ENCODE assay signal across 23 cellular contexts in the genomic region with DNA sequence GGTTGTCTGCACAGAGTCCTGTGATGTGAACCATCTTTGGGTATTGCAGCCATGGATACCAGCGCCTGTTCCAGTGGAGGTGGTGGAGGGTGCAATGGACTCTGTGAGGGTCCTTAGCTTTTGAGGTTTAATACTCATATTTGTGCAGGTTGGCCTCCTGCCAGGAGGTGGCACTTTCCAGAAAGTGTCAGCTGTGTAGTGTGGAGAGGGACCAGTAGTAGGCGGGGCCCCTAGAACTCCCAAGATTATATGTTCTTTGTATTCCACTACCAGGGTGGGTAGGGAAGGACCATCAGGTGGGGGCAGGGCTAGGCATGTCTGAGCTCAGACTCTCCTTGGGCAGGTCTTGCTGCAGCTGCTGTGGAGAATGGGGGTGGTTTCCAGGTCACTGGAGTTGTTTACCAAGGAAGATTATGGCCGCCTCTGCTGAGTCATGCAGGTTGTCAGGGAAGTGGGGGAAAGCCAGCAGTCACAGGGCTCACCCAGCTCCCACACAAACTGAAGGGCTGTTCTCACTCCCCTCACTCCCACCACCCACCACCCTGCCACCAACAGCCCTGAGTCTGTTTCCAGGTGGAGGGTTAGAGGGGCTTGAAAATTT. TPM values are rescaled to one million over a fixed set of nuclear protein-coding genes. Genes with fewer than 3 reads are reported as not detected.
DNase-seq lines count a peak whose midpoint lies in the region; ATAC-seq and TF ChIP-seq lines count a peak whose summit lies in the region.
"Had no signal": no experiment of that assay in that cellular context is flagged by ENCODE, and none has a peak within 500 bp of the region (broad histone marks: within the 10 kb centered on the region; RNA-seq: fewer than 3 reads in every experiment).

No MANE protein-coding gene starts in this region.

- no peaks in the 10 kb centered on the region; the same call in 1 of the 2 replicates for H3K9me3 ChIP-seq in SJCRH30 (replicated peaks)
- peaks cover 0 to 89% (median 0%) of the 10 kb centered on the region in 3 donors for H3K9me3 ChIP-seq in gastroesophageal sphincter
- H3K9me3 ChIP-seq: testis had no signal

- no peak overlapping the region for H3K9ac ChIP-seq in KMS-11
- H3K9ac ChIP-seq: BLaER1 treated with 17β-estradiol and CSF1 and Interleukin-3, amounts not matched to agents 10 nM and 100 nM had no signal

- H3K36me3 ChIP-seq in KMS-11 (ENCODE audit: insufficient read depth): peaks cover 3% of the 10 kb centered on the region; the same call in 1 of the 2 replicates
- no peaks in the 10 kb centered on the region for H3K36me3 ChIP-seq in SJCRH30
- peaks cover 0 to 11% of the 10 kb centered on the region in 2 donors for H3K36me3 ChIP-seq in gastroesophageal sphincter
- H3K36me3 ChIP-seq: uterus had no signal

- no peaks in the 10 kb centered on the region for H3K79me2 ChIP-seq in KMS-11 (ENCODE audit: insufficient read depth, low read depth)

- H3K27me3 ChIP-seq in KMS-11 (ENCODE audit: insufficient read depth, low read depth) (no peaks in the 10 kb centered on the region), SJCRH30 (no peaks in the 10 kb centered on the region), gastroesophageal sphincter (no peaks in the 10 kb centered on the region)
- H3K27me3 ChIP-seq: BLaER1 treated with 17β-estradiol and CSF1 and Interleukin-3, amounts not matched to agents 10 nM and 100 nM; testis; uterus had no signal

- H4K20me1 ChIP-seq in KMS-11 (ENCODE audit: insufficient read depth): no peaks in the 10 kb centered on the region
- H4K20me1 ChIP-seq: BLaER1 treated with 17β-estradiol and CSF1 and Interleukin-3, amounts not matched to agents 10 nM and 100 nM had no signal

- no peak for ATAC-seq in gastroesophageal sphincter
- ATAC-seq in activated CD8-positive, alpha-beta memory T cell treated with anti-CD3 and anti-CD28 coated beads, Interleukin-2, amount 10 ng/mL, durations not matched to agents 7 days and 5 days: no peak
- ATAC-seq: activated naive CD4-positive, alpha-beta T cell treated with anti-CD3 and anti-CD28 coated beads, Interleukin-2, amount 50 U/mL, for 72 hours; naive thymus-derived CD8-positive, alpha-beta T cell; SK-N-SH treated with all-trans-retinoic acid at 6 μM for 48 hours; stimulated activated naive CD8-positive, alpha-beta T cell treated with anti-CD3 and anti-CD28 coated beads, Interleukin-15, Interleukin-2, amounts not matched to agents 100 U/mL and 50 U/mL, for 24 hours; T-helper 17 cell had no signal

- no peak overlapping the region for H3K4me3 ChIP-seq in KMS-11 (IDR thresholded peaks at IDR 0.05; ENCODE audit: insufficient read depth, low read depth, low read length)
- H3K4me3 ChIP-seq in SJCRH30: no peak overlapping the region
- H3K4me3 ChIP-seq in gastroesophageal sphincter: no peak overlapping the region
- H3K4me3 ChIP-seq: skin epidermis, testis, uterus had no signal

- H3K4me1 ChIP-seq in KMS-11 (ENCODE audit: low read depth, poor library complexity, severe bottlenecking): no peaks in the 10 kb centered on the region
- H3K4me1 ChIP-seq in SJCRH30: peaks cover 3% of the 10 kb centered on the region; the same call in 1 of the 2 replicates
- no peaks in the 10 kb centered on the region for H3K4me1 ChIP-seq in gastroesophageal sphincter
- H3K4me1 ChIP-seq: BLaER1 treated with 17β-estradiol and CSF1 and Interleukin-3, amounts not matched to agents 10 nM and 100 nM; testis; uterus had no signal

- TF ChIP-seq CTCF in KMS-11 (conservative IDR thresholded peaks at IDR 0.05; ENCODE audit: low read depth, low read length) (no peak), gastroesophageal sphincter (IDR thresholded peaks at IDR 0.05) (no peak)

- 100% methylated on average over 2 of the region's 3 CpGs; no CpG with 5 or more reads in 1 of the 2 donors for WGBS in gastroesophageal sphincter (ENCODE audit: low coverage in 1 of 2), 2 donors

- peaks cover 2% of the 10 kb centered on the region for H3K36me3 Mint-ChIP-seq in activated CD8-positive, alpha-beta memory T cell treated with anti-CD3 and anti-CD28 coated beads, Interleukin-2, amount 10 ng/mL, durations not matched to agents 7 days and 5 days

- DNase-seq in CMK (ENCODE audit: low read depth) (peak; percentile 8), SJCRH30 (peak; percentile 53 to 60), iris pigment epithelial cell (ENCODE audit: low read depth) (peak; percentile 56), iPS-NIHi11 (ENCODE audit: low spot score) (no peak), ureter (ENCODE audit: low spot score) (no peak)
- DNase-seq in activated CD8-positive, alpha-beta memory T cell treated with anti-CD3 and anti-CD28 coated beads, Interleukin-2, amount 10 ng/mL, durations not matched to agents 7 days and 5 days: no peak
- DNase-seq: activated CD4-positive, alpha-beta T cell treated with anti-CD3 and anti-CD28 coated beads for 4 hours; islet precursor cell; midbrain; naive thymus-derived CD8-positive, alpha-beta T cell; NCI-H1694 treated with DMSO at 0.1 percent for 48 hours; NCI-H526 treated with DMSO at 0.1 percent for 48 hours; stimulated activated naive CD8-positive, alpha-beta T cell treated with anti-CD3 and anti-CD28 coated beads, Interleukin-15, Interleukin-2, amounts not matched to agents 100 U/mL and 50 U/mL, for 24 hours; T-helper 17 cell; testis; uterus had no signal

- H3K4me3 Mint-ChIP-seq in activated CD8-positive, alpha-beta memory T cell treated with anti-CD3 and anti-CD28 coated beads, Interleukin-2, amount 10 ng/mL, durations not matched to agents 7 days and 5 days: no peak overlapping the region
- H3K4me3 Mint-ChIP-seq: activated T-helper 1 cell treated with anti-CD3 and anti-CD28 coated beads, Interleukin-12 subunit alpha, Interleukin-12 subunit beta, Interleukin-2, Interleukin-4 antibody, amounts not matched to agents 30 ng/mL and 10 ng/mL and 1 ng/mL, durations not matched to agents 14 hours and 24 hours and 36 hours; naive thymus-derived CD8-positive, alpha-beta T cell; T-helper 17 cell had no signal

- no peak overlapping the region for H3K4me2 ChIP-seq in KMS-11
- H3K4me2 ChIP-seq: BLaER1 treated with 17β-estradiol and CSF1 and Interleukin-3, amounts not matched to agents 10 nM and 100 nM had no signal

- peak overlapping the region; percentile 17; the same call in 1 of the 2 replicates for H2AFZ ChIP-seq in KMS-11 (ENCODE audit: low read depth)

- no peak overlapping the region for H3K27ac Mint-ChIP-seq in activated CD8-positive, alpha-beta memory T cell treated with anti-CD3 and anti-CD28 coated beads, Interleukin-2, amount 10 ng/mL, durations not matched to agents 7 days and 5 days
- H3K27ac Mint-ChIP-seq: activated T-helper 1 cell treated with anti-CD3 and anti-CD28 coated beads, Interleukin-12 subunit alpha, Interleukin-12 subunit beta, Interleukin-2, Interleukin-4 antibody, amounts not matched to agents 30 ng/mL and 10 ng/mL and 1 ng/mL, durations not matched to agents 14 hours and 24 hours and 36 hours; T-helper 17 cell had no signal

- no peaks in the 10 kb centered on the region for H3K4me1 Mint-ChIP-seq in activated CD8-positive, alpha-beta memory T cell treated with anti-CD3 and anti-CD28 coated beads, Interleukin-2, amount 10 ng/mL, durations not matched to agents 7 days and 5 days
- H3K4me1 Mint-ChIP-seq: naive thymus-derived CD8-positive, alpha-beta T cell; T-helper 17 cell had no signal

- H3K27me3 Mint-ChIP-seq in activated CD8-positive, alpha-beta memory T cell treated with anti-CD3 and anti-CD28 coated beads, Interleukin-2, amount 10 ng/mL, durations not matched to agents 7 days and 5 days: peaks cover 8% of the 10 kb centered on the region

- H3K27ac ChIP-seq in KMS-11 (no peak overlapping the region), SJCRH30 (peak overlapping the region; percentile 33; the same call in 1 of the 2 replicates), gastroesophageal sphincter (no peak overlapping the region)
- H3K27ac ChIP-seq: BLaER1 treated with 17β-estradiol and CSF1 and Interleukin-3, amounts not matched to agents 10 nM and 100 nM; skin epidermis; testis; uterus had no signal

- H3K9me3 Mint-ChIP-seq in activated CD8-positive, alpha-beta memory T cell treated with anti-CD3 and anti-CD28 coated beads, Interleukin-2, amount 10 ng/mL, durations not matched to agents 7 days and 5 days (ENCODE audit: low read depth): peaks cover 15% of the 10 kb centered on the region

- CTCF ChIA-PET in activated CD8-positive, alpha-beta memory T cell treated with anti-CD3 and anti-CD28 coated beads, Interleukin-2, amount 10 ng/mL, durations not matched to agents 7 days and 5 days (lab: Charles Lee): interaction anchor here (0.8 kb wide), 1 partner anchor 11 kb away, joined by 4 read pairs; no protein-coding TSS in a partner anchor

- no peak for TF ChIP-seq EP300 in gastroesophageal sphincter (IDR thresholded peaks at IDR 0.05)

- TF ChIP-seq POLR2A in gastroesophageal sphincter (IDR thresholded peaks at IDR 0.05): no peak

RNA-seq across cellular contexts. Expression of a gene that starts 31.2 kb away (rescaled TPM):
- total RNA-seq in SJCRH30 (2014; rRNA removed; shearing (Covaris generic)): 14.7 and 19.2 TPM in 2 replicates
- total RNA-seq in gastroesophageal sphincter (1 to 10 TPM; 4.3 to 10.0 (median 6.3) TPM), ureter (14.0 TPM)
- total RNA-seq in activated CD8-positive, alpha-beta memory T cell treated with anti-CD3 and anti-CD28 coated beads, Interleukin-2, amount 10 ng/mL, durations not matched to agents 7 days and 5 days: 1 to 10 TPM; 3.7 to 6.7 TPM

Comparison
In these comparisons a context has a peak if more than half of its experiments do, and no peak if none do; other contexts are left out.
1. DNase-seq: peak in CMK (single experiment), SJCRH30 (2 of 2) and iris pigment epithelial cell (single experiment); none in iPS-NIHi11 (single experiment), ureter (single experiment) and activated CD8-positive, alpha-beta memory T cell treated with anti-CD3 and anti-CD28 coated beads, Interleukin-2, amount 10 ng/mL, durations not matched to agents 7 days and 5 days (single experiment).